In genomic region chr7:141617280-141617679, GRCh38 we compare ENCODE assay signal across 17 cellular contexts.
"Had no signal": no experiment of that assay in that cellular context is flagged by ENCODE, and none has a peak within 500 bp of the region (broad histone marks: within the 10 kb centered on the region; RNA-seq: fewer than 3 reads in every experiment).

No MANE protein-coding gene starts in this region.

- DNase-seq: activated naive CD8-positive, alpha-beta T cell treated with anti-CD3 and anti-CD28 coated beads for 36 hours; cortex of kidney; effector CD4-positive, alpha-beta T cell; left ventricle myocardium inferior; mesendoderm; nucleus accumbens; right cardiac atrium; stimulated activated CD4-positive, alpha-beta T cell treated with anti-CD3 and anti-CD28 coated beads, Interleukin-15, amount 100 ng/mL, for 24 hours; stimulated activated CD4-positive, alpha-beta T cell treated with anti-CD3 and anti-CD28 coated beads, Interleukin-4, amount 100 ng/mL, for 1 hour; stimulated activated naive B cell treated with anti-CD40 and anti-IgM and Interleukin-4, amounts not matched to agents 10 μg/mL and 1 μg/mL and 100 μg/mL, for 72 hours; tibial artery had no signal

- H3K4me1 Mint-ChIP-seq: central memory CD8-positive, alpha-beta T cell; nephron; stimulated activated naive B cell treated with anti-CD40 and anti-IgM and Interleukin-4, amounts not matched to agents 10 μg/mL and 1 μg/mL and 100 μg/mL, for 72 hours had no signal

- H3K27me3 Mint-ChIP-seq: activated naive CD8-positive, alpha-beta T cell treated with anti-CD3 and anti-CD28 coated beads for 36 hours; brain; central memory CD8-positive, alpha-beta T cell; stimulated activated naive B cell treated with anti-CD40 and anti-IgM and Interleukin-4, amounts not matched to agents 10 μg/mL and 1 μg/mL and 100 μg/mL, for 72 hours had no signal

- H3K9me3 Mint-ChIP-seq: activated naive CD8-positive, alpha-beta T cell treated with anti-CD3 and anti-CD28 coated beads for 36 hours; activated T-helper 1 cell treated with anti-CD3 and anti-CD28 coated beads, Interleukin-12 subunit alpha, Interleukin-12 subunit beta, Interleukin-2, Interleukin-4 antibody, amounts not matched to agents 30 ng/mL and 10 ng/mL and 1 ng/mL, durations not matched to agents 14 hours and 24 hours and 36 hours; brain; central memory CD8-positive, alpha-beta T cell; nephron; stimulated activated naive B cell treated with anti-CD40 and anti-IgM and Interleukin-4, amounts not matched to agents 10 μg/mL and 1 μg/mL and 100 μg/mL, for 72 hours had no signal

- H3K27ac Mint-ChIP-seq: activated naive CD8-positive, alpha-beta T cell treated with anti-CD3 and anti-CD28 coated beads for 36 hours; activated T-helper 1 cell treated with anti-CD3 and anti-CD28 coated beads, Interleukin-12 subunit alpha, Interleukin-12 subunit beta, Interleukin-2, Interleukin-4 antibody, amounts not matched to agents 30 ng/mL and 10 ng/mL and 1 ng/mL, durations not matched to agents 14 hours and 24 hours and 36 hours; nephron; stimulated activated naive B cell treated with anti-CD40 and anti-IgM and Interleukin-4, amounts not matched to agents 10 μg/mL and 1 μg/mL and 100 μg/mL, for 72 hours had no signal

- H3K4me3 Mint-ChIP-seq: activated naive CD8-positive, alpha-beta T cell treated with anti-CD3 and anti-CD28 coated beads for 36 hours; activated T-helper 1 cell treated with anti-CD3 and anti-CD28 coated beads, Interleukin-12 subunit alpha, Interleukin-12 subunit beta, Interleukin-2, Interleukin-4 antibody, amounts not matched to agents 30 ng/mL and 10 ng/mL and 1 ng/mL, durations not matched to agents 14 hours and 24 hours and 36 hours; brain; central memory CD8-positive, alpha-beta T cell; nephron; stimulated activated naive B cell treated with anti-CD40 and anti-IgM and Interleukin-4, amounts not matched to agents 10 μg/mL and 1 μg/mL and 100 μg/mL, for 72 hours had no signal

- H3K4me3 ChIP-seq: left ventricle myocardium inferior, skin epidermis, tibial artery had no signal

- ATAC-seq: activated CD4-positive, CD25-positive, alpha-beta regulatory T cell treated with anti-CD3 and anti-CD28 coated beads, Interleukin-2, amount 50 U/mL, for 24 hours; right cardiac atrium; stimulated activated naive B cell treated with anti-CD40 and anti-IgM and Interleukin-4, amounts not matched to agents 10 μg/mL and 1 μg/mL and 100 μg/mL, for 72 hours had no signal
